In the genomic region with DNA sequence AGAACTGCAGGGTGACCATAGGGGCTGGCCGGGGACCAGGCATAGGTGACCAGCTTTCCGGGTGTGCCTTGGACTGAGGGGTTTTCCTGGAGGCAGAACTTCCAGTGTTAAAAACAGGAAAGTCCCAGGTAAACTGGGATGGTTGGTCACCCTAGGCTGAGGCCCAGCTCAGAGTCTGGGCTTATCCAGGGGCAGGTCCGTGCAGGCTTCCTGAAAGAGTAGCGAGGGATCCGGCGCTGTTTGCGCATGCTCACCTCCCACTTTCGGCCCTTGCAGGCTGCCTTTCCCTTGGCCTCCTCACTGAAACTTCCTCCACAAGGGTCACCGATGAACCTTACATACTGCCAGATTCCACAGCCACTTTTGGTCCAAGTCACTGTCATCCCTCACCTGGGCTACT, we compare ENCODE assay signal across 18 cellular contexts.
DNase-seq lines count a peak whose midpoint lies in the region; ATAC-seq, FAIRE-seq and TF ChIP-seq lines count a peak whose summit lies in the region.
"Had no signal": no experiment of that assay in that cellular context is flagged by ENCODE, and none has a peak within 500 bp of the region (broad histone marks: within the 10 kb centered on the region; RNA-seq: fewer than 3 reads in every experiment).

No MANE protein-coding gene starts in this region.

- H4K20me1 ChIP-seq in K562 (replicated peaks; ENCODE audit: control insufficient read depth, insufficient read depth, low read length), result no peaks in the 10 kb centered on the region

- TF ChIP-seq POLR2A in K562 (conservative IDR thresholded peaks at IDR 0.05), result no peak
- no peak for TF ChIP-seq POLR2A in testis (IDR thresholded peaks at IDR 0.05)

- no peaks in the 10 kb centered on the region for H3K79me2 ChIP-seq in K562 (ENCODE audit: control insufficient read depth, insufficient read depth, low read length)

- POLR2A ChIA-PET in K562 (lab: Yijun Ruan, JAX), result interaction anchor here (0.5 kb wide), 1 partner anchor 51 kb away, joined by 4 read pairs; no protein-coding TSS in a partner anchor
- POLR2A ChIA-PET in HEK293T (lab: Yijun Ruan, JAX), result no interaction called here

- no peak for TF ChIP-seq RAD21 in K562 (CRISPR knock-in tag; conservative IDR thresholded peaks at IDR 0.05 in 1 of 2, IDR thresholded peaks at IDR 0.05 in 1 of 2)

- no peak overlapping the region for H3K9ac ChIP-seq in K562 (ENCODE audit: insufficient read depth in 1 of 2, low read depth in 2 of 2, low read length in 2 of 2)

- peak overlapping the region; percentile 64; the same call in 1 of the 2 replicates for H2AFZ ChIP-seq in K562 (ENCODE audit: low read depth, low read length)

- H3K4me2 ChIP-seq in K562 (ENCODE audit: insufficient read depth, low read length), result no peak overlapping the region

- peak; percentile 66 for ATAC-seq in K562
- peak; percentile 21 for ATAC-seq in foreskin keratinocyte
- no peak for ATAC-seq in HG02885 (IDR thresholded peaks at IDR 0.05; ENCODE audit: poor library complexity, unreplicated experiment)
- ATAC-seq in HG02610 (IDR thresholded peaks at IDR 0.05; ENCODE audit: unreplicated experiment), result no peak

- intact Hi-C loops in K562 (cut with micrococcal nuclease) (no loop called here), testis (cut with DNase I; ENCODE audit: low total_unique reads) (no loop called here)

- TF ChIP-seq CTCF in K562 (IDR thresholded peaks at IDR 0.05 in 2 of 3, conservative IDR thresholded peaks at IDR 0.05 in 1 of 3; ENCODE audit: insufficient read depth in 2 of 3, low read depth in 1 of 3, low read length in 3 of 3) (no peak), foreskin keratinocyte (conservative IDR thresholded peaks at IDR 0.05) (no peak), testis (IDR thresholded peaks at IDR 0.05) (no peak)

- H3K36me3 ChIP-seq in K562 (ENCODE audit: control insufficient read depth, insufficient read depth, low read length), result no peaks in the 10 kb centered on the region
- no peaks in the 10 kb centered on the region for H3K36me3 ChIP-seq in testis (ENCODE audit: low read depth, missing control alignments)
- H3K36me3 ChIP-seq: BE2C had no signal

- 10% methylated on average over 9 of the region's 9 CpGs for WGBS in K562 (ENCODE audit: insufficient coverage, low coverage, missing lambda C conversion rate)
- WGBS in testis, 2 donors, result 59 to 81% methylated on average over 9 of the region's 9 CpGs

- no peak overlapping the region for H3K27ac ChIP-seq in K562 (ENCODE audit: extremely low read depth, low read depth, low read length)
- H3K27ac ChIP-seq in foreskin keratinocyte, result no peak overlapping the region
- H3K27ac ChIP-seq in testis, result no peak overlapping the region

- in situ Hi-C loops in K562 (cut with MboI), result no loop called here

- H3K4me3 ChIP-seq in K562 (no peak overlapping the region), testis (no peak overlapping the region)

- no peaks in the 10 kb centered on the region for H3K9me3 ChIP-seq in K562 (replicated peaks; ENCODE audit: control insufficient read depth, insufficient read depth, low read depth, low read length)
- no peaks in the 10 kb centered on the region for H3K9me3 ChIP-seq in testis
- H3K9me3 ChIP-seq: BE2C, Caco-2 had no signal

- no peak for FAIRE-seq in K562 (lab: Jason Lieb, UNC)
- FAIRE-seq: A204.1, D721Med, G401.6, GM12891, GM19239, H1 had no signal

- H3K9me1 ChIP-seq in K562 (ENCODE audit: control insufficient read depth, insufficient read depth, low read length), result no peaks in the 10 kb centered on the region

- TF ChIP-seq EP300 in K562 (IDR thresholded peaks at IDR 0.05; ENCODE audit: low read length), result no peak

- H3K27me3 ChIP-seq in K562 (ENCODE audit: control insufficient read depth in 2 of 2, insufficient read depth in 2 of 2, low read length in 2 of 2) (peaks cover 6 to 9% of the 10 kb centered on the region in 2 experiments; a peak in 4 of 5 replicates), foreskin keratinocyte (no peaks in the 10 kb centered on the region), testis (no peaks in the 10 kb centered on the region)

- no TSS peak for BruUV-seq in K562 (replicated peaks; lab: Mats Ljungman, UMichigan)

- CTCF ChIA-PET in K562 (lab: Yijun Ruan, JAX; ENCODE audit: low intra/inter-chr PET ratio) (no interaction called here), HEK293T (lab: Yijun Ruan, JAX) (no interaction called here)

- H3K4me1 ChIP-seq in K562 (replicated peaks in 1 of 2; ENCODE audit: control insufficient read depth in 2 of 2, insufficient read depth in 2 of 2, low read length in 2 of 2) (no peaks in the 10 kb centered on the region; a peak in 1 of 5 replicates), foreskin keratinocyte (no peaks in the 10 kb centered on the region), testis (no peaks in the 10 kb centered on the region)
- H3K4me1 ChIP-seq: BE2C, Caco-2 had no signal

- DNase-seq in K562 (ENCODE audit: extremely low read depth in 1 of 4, low spot score in 3 of 4), result peak in 1 of 4 experiments; percentile 23
- DNase-seq in foreskin keratinocyte, result no peak
- peak; percentile 19 for DNase-seq in testis
- DNase-seq in HEK293T (ENCODE audit: extremely low spot score), result no peak
- DNase-seq: ACHN; BE2C; C1 segment of cervical spinal cord; Caco-2; CD4-positive, alpha-beta T cell; H9 had no signal

TF ChIP-seq in K562, 482 proteins besides CTCF, POLR2A, EP300 and RAD21:
- TF ChIP-seq NRF1 (conservative IDR thresholded peaks at IDR 0.05 in 1 of 2, IDR thresholded peaks at IDR 0.05 in 1 of 2), result peak; percentile 78 to 83
- TF ChIP-seq, protein P1, sequence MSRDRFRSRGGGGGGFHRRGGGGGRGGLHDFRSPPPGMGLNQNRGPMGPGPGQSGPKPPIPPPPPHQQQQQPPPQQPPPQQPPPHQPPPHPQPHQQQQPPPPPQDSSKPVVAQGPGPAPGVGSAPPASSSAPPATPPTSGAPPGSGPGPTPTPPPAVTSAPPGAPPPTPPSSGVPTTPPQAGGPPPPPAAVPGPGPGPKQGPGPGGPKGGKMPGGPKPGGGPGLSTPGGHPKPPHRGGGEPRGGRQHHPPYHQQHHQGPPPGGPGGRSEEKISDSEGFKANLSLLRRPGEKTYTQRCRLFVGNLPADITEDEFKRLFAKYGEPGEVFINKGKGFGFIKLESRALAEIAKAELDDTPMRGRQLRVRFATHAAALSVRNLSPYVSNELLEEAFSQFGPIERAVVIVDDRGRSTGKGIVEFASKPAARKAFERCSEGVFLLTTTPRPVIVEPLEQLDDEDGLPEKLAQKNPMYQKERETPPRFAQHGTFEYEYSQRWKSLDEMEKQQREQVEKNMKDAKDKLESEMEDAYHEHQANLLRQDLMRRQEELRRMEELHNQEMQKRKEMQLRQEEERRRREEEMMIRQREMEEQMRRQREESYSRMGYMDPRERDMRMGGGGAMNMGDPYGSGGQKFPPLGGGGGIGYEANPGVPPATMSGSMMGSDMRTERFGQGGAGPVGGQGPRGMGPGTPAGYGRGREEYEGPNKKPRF (IDR thresholded peaks at IDR 0.05; ENCODE audit: low read depth, low read length), result no peak

TF ChIP-seq in HEK293T, 16 proteins besides CTCF, POLR2A, EP300 and RAD21:
- TF ChIP-seq TARDBP (IDR thresholded peaks at IDR 0.05), result no peak
- TF ChIP-seq BHLHE40 (IDR thresholded peaks at IDR 0.05; ENCODE audit: borderline replicate concordance), result no peak
- TF ChIP-seq HDGF (IDR thresholded peaks at IDR 0.05; ENCODE audit: borderline replicate concordance), result no peak
- no peak for TF ChIP-seq CTBP1 (IDR thresholded peaks at IDR 0.05; ENCODE audit: borderline replicate concordance)
- TF ChIP-seq FOXA1 (IDR thresholded peaks at IDR 0.05), result no peak
- no peak for TF ChIP-seq ZNF384 (IDR thresholded peaks at IDR 0.05)
- no peak for TF ChIP-seq ELF4 (IDR thresholded peaks at IDR 0.05)
- no peak for TF ChIP-seq FOXK2 (IDR thresholded peaks at IDR 0.05)
- TF ChIP-seq ARNT (IDR thresholded peaks at IDR 0.05), result no peak
- no peak for TF ChIP-seq LEF1 (IDR thresholded peaks at IDR 0.05; ENCODE audit: borderline replicate concordance)
- no peak for TF ChIP-seq SP1 (IDR thresholded peaks at IDR 0.05)
- TF ChIP-seq FOXM1 (IDR thresholded peaks at IDR 0.05; ENCODE audit: borderline replicate concordance), result no peak

Comparison
In these comparisons a context has a peak if more than half of its experiments do, and no peak if none do; other contexts are left out.
1. ATAC-seq: peak in K562 (single experiment) and foreskin keratinocyte (single experiment); none in HG02885 (single experiment) and HG02610 (single experiment).